14 cellular contexts compared by ENCODE assay signal in the genomic region with DNA sequence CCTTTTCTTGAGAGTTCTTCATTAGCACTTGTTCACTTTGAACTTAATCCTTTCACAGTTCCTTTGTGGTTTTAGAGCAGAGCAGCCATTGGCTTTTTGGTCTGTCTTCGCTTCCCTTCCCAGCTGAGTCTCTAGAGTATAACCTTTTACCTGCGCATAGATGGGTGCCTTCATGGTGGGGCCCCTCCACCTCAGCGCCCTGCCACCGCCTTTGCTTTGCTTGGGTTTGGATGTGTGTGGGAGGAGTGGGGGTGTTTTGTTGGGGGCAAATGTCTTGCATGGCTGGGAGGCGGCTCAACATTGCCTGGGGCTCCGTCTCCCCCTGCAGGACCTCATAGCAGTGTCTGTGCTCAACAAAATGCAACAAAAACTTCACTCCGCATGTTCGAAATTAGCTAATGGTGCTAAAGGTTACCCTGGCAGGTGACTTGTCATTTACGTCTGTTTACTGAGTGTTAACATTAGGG. TPM values are rescaled to one million over a fixed set of nuclear protein-coding genes. Genes with fewer than 3 reads are reported as not detected.
DNase-seq lines count a peak whose midpoint lies in the region; ATAC-seq and TF ChIP-seq lines count a peak whose summit lies in the region.
"Had no signal": no experiment of that assay in that cellular context is flagged by ENCODE, and none has a peak within 500 bp of the region (broad histone marks: within the 10 kb centered on the region; RNA-seq: fewer than 3 reads in every experiment).

No MANE protein-coding gene starts in this region.

- peak; percentile 80 for ATAC-seq in CD4-positive, alpha-beta T cell (ENCODE audit: poor library complexity)
- ATAC-seq in activated naive CD4-positive, alpha-beta T cell treated with anti-CD3 and anti-CD28 coated beads, Interleukin-2, amount 50 U/mL, for 72 hours, result peak in 1 of 2 donors; percentile 61
- no peak for ATAC-seq in sciatic nerve

- intact Hi-C loops in CD4-positive, alpha-beta T cell (cut with DNase I, micrococcal nuclease), result no loop called here
- intact Hi-C loops in sciatic nerve (cut with DNase I), result no loop called here
- intact Hi-C loops in CD14-positive monocyte (cut with micrococcal nuclease), result no loop called here

- no peaks in the 10 kb centered on the region for H3K27me3 ChIP-seq in CD4-positive, alpha-beta T cell (ENCODE audit: control insufficient read depth, insufficient read depth, low read length)
- no peaks in the 10 kb centered on the region for H3K27me3 ChIP-seq in osteoblast (ENCODE audit: insufficient read depth, low read length)

- TF ChIP-seq CTCF in CD4-positive, alpha-beta T cell (IDR thresholded peaks at IDR 0.05), result no peak
- TF ChIP-seq CTCF in osteoblast (IDR thresholded peaks at IDR 0.05; ENCODE audit: extremely low read depth, low read depth, low read length) (no peak), CD14-positive monocyte (IDR thresholded peaks at IDR 0.05) (no peak)

- peaks cover 42% of the 10 kb centered on the region for H4K20me1 ChIP-seq in osteoblast (ENCODE audit: insufficient read depth, low read length)

- CTCF ChIA-PET in CD4-positive, alpha-beta T cell (lab: Charles Lee), result interaction anchor here (1.0 to 1.3 kb wide), 3 partner anchors 10 to 177 kb away, joined by 3 to 5 read pairs (median 3); a partner anchor contains a TSS

- peaks cover 15% of the 10 kb centered on the region for H3K4me1 ChIP-seq in osteoblast (ENCODE audit: insufficient read depth, low read length)

- no peak overlapping the region for H3K4me3 ChIP-seq in osteoblast (ENCODE audit: insufficient read depth, low read length)

- peaks cover 61% of the 10 kb centered on the region for H3K79me2 ChIP-seq in osteoblast (ENCODE audit: insufficient read depth, low read length)

- H3K27me3 Mint-ChIP-seq in CD4-positive, alpha-beta T cell, result no peaks in the 10 kb centered on the region
- no peaks in the 10 kb centered on the region for H3K27me3 Mint-ChIP-seq in CD14-positive monocyte (ENCODE audit: low read depth in 3 of 3)

- H3K36me3 ChIP-seq in KOPT-K1 (ENCODE audit: insufficient read depth, low read length) (peaks cover 14% of the 10 kb centered on the region), osteoblast (ENCODE audit: insufficient read depth, low read length) (peaks cover 28% of the 10 kb centered on the region)

- H3K4me2 ChIP-seq in osteoblast (ENCODE audit: insufficient read depth, low read length), result no peak overlapping the region

- POLR2A ChIA-PET in CD4-positive, alpha-beta T cell (lab: Charles Lee), result interaction anchor here (0.6 to 2.2 kb wide), 4 partner anchors 9 to 202 kb away, joined by 3 to 27 read pairs (median 10); a partner anchor contains a TSS

- no peaks in the 10 kb centered on the region for H3K9me3 ChIP-seq in CD4-positive, alpha-beta T cell (ENCODE audit: control insufficient read depth, low read length)
- H3K9me3 ChIP-seq in KOPT-K1 (ENCODE audit: insufficient read depth, low read length, poor library complexity, severe bottlenecking) (no peaks in the 10 kb centered on the region), osteoblast (ENCODE audit: low read depth, low read length) (no peaks in the 10 kb centered on the region)

- peaks cover 22% of the 10 kb centered on the region for H3K36me3 Mint-ChIP-seq in CD4-positive, alpha-beta T cell (ENCODE audit: low read depth)
- peaks cover 12% of the 10 kb centered on the region in 2 donors for H3K36me3 Mint-ChIP-seq in activated naive CD4-positive, alpha-beta T cell treated with anti-CD3 and anti-CD28 coated beads, Interleukin-2, amount 50 U/mL, for 72 hours
- peaks cover 37 to 58% of the 10 kb centered on the region in 2 donors for H3K36me3 Mint-ChIP-seq in CD14-positive monocyte

- H3K9me3 Mint-ChIP-seq in CD4-positive, alpha-beta T cell, result no peaks in the 10 kb centered on the region
- peaks cover 0 to 4% of the 10 kb centered on the region in 2 donors for H3K9me3 Mint-ChIP-seq in activated naive CD4-positive, alpha-beta T cell treated with anti-CD3 and anti-CD28 coated beads, Interleukin-2, amount 50 U/mL, for 72 hours
- peaks cover 2 to 14% (median 6%) of the 10 kb centered on the region in 7 donors for H3K9me3 Mint-ChIP-seq in CD14-positive monocyte

- no peak overlapping the region for H2AFZ ChIP-seq in osteoblast (ENCODE audit: low read length)

- peak overlapping the region; percentile 60 for H3K4me3 Mint-ChIP-seq in CD4-positive, alpha-beta T cell
- no peak overlapping the region for H3K4me3 Mint-ChIP-seq in CD14-positive monocyte
- H3K4me3 Mint-ChIP-seq: nephron had no signal

- peak overlapping the region; percentile 90 for H3K27ac Mint-ChIP-seq in CD4-positive, alpha-beta T cell
- H3K27ac Mint-ChIP-seq in activated naive CD4-positive, alpha-beta T cell treated with anti-CD3 and anti-CD28 coated beads, Interleukin-2, amount 50 U/mL, for 72 hours, result peak overlapping the region; percentile 2 to 70
- peak overlapping the region in 1 of 7 donors; percentile 57 for H3K27ac Mint-ChIP-seq in CD14-positive monocyte
- H3K27ac Mint-ChIP-seq: nephron had no signal

- peaks cover 67% of the 10 kb centered on the region for H3K4me1 Mint-ChIP-seq in CD4-positive, alpha-beta T cell (ENCODE audit: low read depth)
- peaks cover 2% of the 10 kb centered on the region for H3K4me1 Mint-ChIP-seq in CD14-positive monocyte
- H3K4me1 Mint-ChIP-seq: nephron had no signal

- H3K27ac ChIP-seq in CD4-positive, alpha-beta T cell (ENCODE audit: low read depth, low read length), result peak overlapping the region; percentile 1
- H3K27ac ChIP-seq in KOPT-K1 (ENCODE audit: low read depth, low read length, poor library complexity, severe bottlenecking) (peak overlapping the region; percentile 47), osteoblast (ENCODE audit: low read depth, low read length) (no peak overlapping the region)

- DNase-seq in CD4-positive, alpha-beta T cell, result peak in 2 of 10 experiments; percentile 29 to 30
- peak in 1 of 2 donors; percentile 38 for DNase-seq in activated naive CD4-positive, alpha-beta T cell treated with anti-CD3 and anti-CD28 coated beads, Interleukin-2, amount 50 U/mL, for 72 hours (ENCODE audit: low spot score in 2 of 2)
- DNase-seq in osteoblast (ENCODE audit: insufficient read length, low spot score, missing footprints), result peak; percentile 68
- no peak for DNase-seq in HT-29 (ENCODE audit: low spot score)
- no peak for DNase-seq in ecto neural progenitor cell (ENCODE audit: low spot score)
- DNase-seq in sciatic nerve (ENCODE audit: low spot score), result no peak
- DNase-seq in CD14-positive monocyte (ENCODE audit: low spot score), result no peak
- DNase-seq: caudate nucleus; effector memory CD4-positive, alpha-beta T cell; NCI-H1930; NCI-H446 treated with DMSO at 0.1 percent for 48 hours; substantia nigra had no signal

RNA-seq across cellular contexts. Expression of a gene that starts 11.9 kb away (rescaled TPM):
- total RNA-seq in CD4-positive, alpha-beta T cell, result 10 to 100 TPM; 26.3 to 27.5 TPM
- total RNA-seq in activated naive CD4-positive, alpha-beta T cell treated with anti-CD3 and anti-CD28 coated beads, Interleukin-2, amount 50 U/mL, for 72 hours, result 10 to 100 TPM; 19.1 to 30.8 TPM
- total RNA-seq in osteoblast (191 and 194 TPM in 2 replicates), sciatic nerve (37.9 TPM)
- 629 and 663 TPM in 2 replicates for total RNA-seq in HT-29 (2014; rRNA removed; shearing (Covaris generic))
- polyA plus RNA-seq in CD14-positive monocyte, result 10 to 100 TPM; 26.7 to 33.2 TPM
